ENCODE assay signal across 8 cellular contexts in the genomic region with DNA sequence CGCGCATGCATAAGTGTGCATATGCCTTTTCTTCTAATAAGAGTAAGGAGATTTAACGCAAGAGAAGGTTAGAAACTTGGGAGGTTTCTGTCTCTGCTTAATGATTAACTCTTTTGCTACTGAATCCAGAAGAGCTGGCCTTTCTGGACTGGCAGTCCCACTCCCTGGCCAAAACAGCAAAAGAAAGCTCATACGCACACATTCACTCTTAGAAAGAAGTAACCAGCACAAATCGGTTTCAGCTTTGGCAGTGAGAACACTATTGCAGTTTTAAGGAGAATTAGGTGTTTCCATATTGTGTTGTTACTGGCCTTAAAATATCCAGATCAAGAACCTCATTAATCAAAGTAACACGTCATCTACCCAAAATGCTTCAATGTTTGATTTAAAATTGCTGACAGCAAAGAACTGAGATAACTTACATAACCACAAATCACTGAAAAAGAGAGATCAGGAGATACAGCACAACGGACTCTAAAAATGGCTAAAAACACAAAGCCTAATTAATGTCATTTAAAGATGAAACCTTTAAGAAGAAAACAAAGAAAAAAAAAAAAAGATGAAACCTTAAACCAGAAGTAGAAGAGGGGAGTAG. TPM values are rescaled to one million over a fixed set of nuclear protein-coding genes. Genes with fewer than 3 reads are reported as not detected.
A peak's percentile ranks its signal among the peaks of the same experiment; 100 is the strongest.
DNase-seq lines count a peak whose midpoint lies in the region; ATAC-seq, FAIRE-seq and TF ChIP-seq lines count a peak whose summit lies in the region.
"Not testable (repeated sequence)": the region's sequence is repeated elsewhere in the genome, so short reads cannot be mapped to it uniquely, and the experiment has no call there.
"Had no signal": no experiment of that assay in that cellular context is flagged by ENCODE, and none has a peak within 500 bp of the region (broad histone marks: within the 10 kb centered on the region; RNA-seq: fewer than 3 reads in every experiment).

No MANE protein-coding gene starts in this region.

- not testable (repeated sequence) for TF ChIP-seq CTCF in body of pancreas (IDR thresholded peaks at IDR 0.05); HepG2 (CRISPR knock-in tag; IDR thresholded peaks at IDR 0.05); omental fat pad (IDR thresholded peaks at IDR 0.05)

- H3K79me2 ChIP-seq in HepG2 (ENCODE audit: insufficient read depth, low read length), result not testable (repeated sequence)

- intact Hi-C loops in body of pancreas (cut with DNase I); HepG2 (cut with micrococcal nuclease; ENCODE audit: unreplicated experiment): not testable (repeated sequence)

- not testable (repeated sequence) for H3K27me3 ChIP-seq in body of pancreas; HepG2 (ENCODE audit: control insufficient read depth in 1 of 2, insufficient read depth in 2 of 2, low read length in 2 of 2)

- not testable (repeated sequence) for TF ChIP-seq RAD21 in HepG2 (CRISPR knock-in tag; IDR thresholded peaks at IDR 0.05)

- BruUV-seq in HepG2 (replicated peaks; lab: Mats Ljungman, UMichigan), result not testable (repeated sequence)

- ATAC-seq in body of pancreas (peak; percentile 73), left lobe of liver (peak; percentile 85), HepG2 (peak; percentile 91), omental fat pad (ENCODE audit: low FRiP score) (peak; percentile 20)

- CTCF ChIA-PET in HepG2 (lab: Yijun Ruan, JAX; ENCODE audit: low intra/inter-chr PET ratio, low total read pairs), result not testable (repeated sequence)

- not testable (repeated sequence) for H3K9me3 ChIP-seq in body of pancreas; HepG2 (ENCODE audit: low read length)

- not testable (repeated sequence) for H2AFZ ChIP-seq in HepG2 (ENCODE audit: low read length)

- TF ChIP-seq POLR2A in body of pancreas (IDR thresholded peaks at IDR 0.05); HepG2 (IDR thresholded peaks at IDR 0.05; ENCODE audit: insufficient read depth in 1 of 2, low read depth in 2 of 2, low read length in 2 of 2): not testable (repeated sequence)

- not testable (repeated sequence) for H3K27ac ChIP-seq in body of pancreas; HepG2 (ENCODE audit: extremely low read length, insufficient read depth, low read length)

- H3K36me3 ChIP-seq in body of pancreas (replicated peaks in 1 of 2; ENCODE audit: insufficient read depth in 1 of 2, low read depth in 2 of 2); HepG2 (replicated peaks in 1 of 2; ENCODE audit: control insufficient read depth in 1 of 2, insufficient read depth in 2 of 2, low read length in 2 of 2): not testable (repeated sequence)

- not testable (repeated sequence) for H3K4me1 ChIP-seq in body of pancreas; HepG2 (ENCODE audit: insufficient read depth, low read length)

- H3K4me2 ChIP-seq in HepG2 (ENCODE audit: low read depth, low read length), result not testable (repeated sequence)

- WGBS in body of pancreas, 2 donors, result no CpG with 5 or more reads among the region's 7 CpGs
- no CpG with 5 or more reads among the region's 7 CpGs for WGBS in HepG2 (ENCODE audit: low lambda C conversion rate)

- not testable (repeated sequence) for H4K20me1 ChIP-seq in HepG2 (ENCODE audit: insufficient read depth, low read length)

- not testable (repeated sequence) for H3K4me3 ChIP-seq in body of pancreas; HepG2 (replicated peaks in 1 of 3; ENCODE audit: insufficient read depth in 1 of 3, low read depth in 2 of 3, low read length in 3 of 3)

- POLR2A ChIA-PET in HepG2 (lab: Yijun Ruan, JAX), result not testable (repeated sequence)

- not testable (repeated sequence) for DNase-seq in RCC 7860 (ENCODE audit: low spot score); body of pancreas; left lobe of liver (ENCODE audit: low spot score); HepG2 (ENCODE audit: low spot score); omental fat pad (ENCODE audit: low spot score)

- TF ChIP-seq EP300 in HepG2 (IDR thresholded peaks at IDR 0.05; ENCODE audit: low read depth in 2 of 2, low read length in 2 of 2); HepG2 (CRISPR knock-in tag; IDR thresholded peaks at IDR 0.05; ENCODE audit: borderline replicate concordance): not testable (repeated sequence)

- not testable (repeated sequence) for H3K9ac ChIP-seq in HepG2 (ENCODE audit: insufficient read depth, low read depth, low read length)

- peak; percentile 91 for FAIRE-seq in RCC 7860 (lab: Jason Lieb, UNC)
- FAIRE-seq in HepG2 (lab: Jason Lieb, UNC), result not testable (repeated sequence)

- in situ Hi-C loops in HepG2 (cut with HindIII; ENCODE audit: extremely low pct_ligation_motif_present, low pct_unique_long_range_greater_than_20kb), result not testable (repeated sequence)

RNA-seq across cellular contexts. Expression of gene SRGAP2B, which starts 16.3 kb away (rescaled TPM):
- 1 to 10 TPM; 7.5 to 9.6 TPM for total RNA-seq in body of pancreas
- total RNA-seq in left lobe of liver, result 6.4 TPM
- 16.1 and 21.8 TPM in 2 replicates for total RNA-seq in HepG2 (2016; rRNA removed; fragmentation: Illumina TruSeq; extraction: Trizol)
- 4.7 and 8.0 TPM in 2 replicates for total RNA-seq in HepG2 (2016; cell fraction: cytosol; rRNA removed; fragmentation: Illumina TruSeq; extraction: Trizol; ENCODE audit: low read depth)
- total RNA-seq in HepG2 (2016; cell fraction: insoluble cytoplasmic fraction; rRNA removed; fragmentation: Illumina TruSeq; extraction: Trizol), result 17.0 and 22.9 TPM in 2 replicates
- 12.5 and 14.8 TPM in 2 replicates for total RNA-seq in HepG2 (2016; cell fraction: membrane; rRNA removed; fragmentation: Illumina TruSeq; extraction: Trizol)
- total RNA-seq in HepG2 (2016; cell fraction: nucleus; rRNA removed; fragmentation: Illumina TruSeq; extraction: Trizol), result 16.3 and 20.4 TPM in 2 replicates
- polyA plus RNA-seq in HepG2 (2011; rRNA removed), result 9.2 and 13.5 TPM in 2 replicates
- 9.9 and 11.6 TPM in 2 replicates for polyA plus RNA-seq in HepG2 (2011; cell fraction: cytosol; rRNA removed)
- polyA plus RNA-seq in HepG2 (2011; cell fraction: nucleus; rRNA removed), result 15.0 and 19.0 TPM in 2 replicates
- polyA plus RNA-seq in HepG2 (2012), result 13.2 and 17.0 TPM in 2 replicates
- 0.76 and 1.0 TPM in 2 replicates for polyA plus RNA-seq in HepG2 (2016; cell fraction: cytosol; fragmentation: Illumina TruSeq; extraction: Trizol; ENCODE audit: low read depth)
- 14.7 and 16.1 TPM in 2 replicates for polyA plus RNA-seq in HepG2 (2016; cell fraction: insoluble cytoplasmic fraction; fragmentation: Illumina TruSeq; extraction: Trizol; ENCODE audit: low read depth)
- polyA plus RNA-seq in HepG2 (2016; cell fraction: membrane; fragmentation: Illumina TruSeq; extraction: Trizol; ENCODE audit: low read depth), result 3.7 and 5.0 TPM in 2 replicates
- polyA plus RNA-seq in HepG2 (2016; cell fraction: nucleus; fragmentation: Illumina TruSeq; extraction: Trizol; ENCODE audit: insufficient read depth, low read depth), result 14.3 and 23.5 TPM in 2 replicates
- 27.1 and 40.5 TPM in 2 replicates for polyA minus RNA-seq in HepG2 (2011; rRNA and poly(A)+ RNA removed; ENCODE audit: low replicate concordance)
- 19.9 and 20.9 TPM in 2 replicates for polyA minus RNA-seq in HepG2 (2011; cell fraction: cytosol; rRNA and poly(A)+ RNA removed)
- polyA minus RNA-seq in HepG2 (2011; cell fraction: nucleus; rRNA and poly(A)+ RNA removed), result 29.3 and 33.5 TPM in 2 replicates
- total RNA-seq in omental fat pad, result 10 to 100 TPM; 11.2 to 58.5 (median 19.2) TPM

RNA-seq across cellular contexts. Expression of gene FAM72D, which starts 16.9 kb away (rescaled TPM):
- total RNA-seq in body of pancreas, result not detected
- not detected for total RNA-seq in left lobe of liver
- total RNA-seq in HepG2 (2016; rRNA removed; fragmentation: Illumina TruSeq; extraction: Trizol), result 3.7 and 5.2 TPM in 2 replicates
- 0.97 and 1.2 TPM in 2 replicates for total RNA-seq in HepG2 (2016; cell fraction: cytosol; rRNA removed; fragmentation: Illumina TruSeq; extraction: Trizol; ENCODE audit: low read depth)
- 4.5 and 5.9 TPM in 2 replicates for total RNA-seq in HepG2 (2016; cell fraction: insoluble cytoplasmic fraction; rRNA removed; fragmentation: Illumina TruSeq; extraction: Trizol)
- 3.0 and 3.2 TPM in 2 replicates for total RNA-seq in HepG2 (2016; cell fraction: membrane; rRNA removed; fragmentation: Illumina TruSeq; extraction: Trizol)
- total RNA-seq in HepG2 (2016; cell fraction: nucleus; rRNA removed; fragmentation: Illumina TruSeq; extraction: Trizol), result 3.8 and 4.8 TPM in 2 replicates
- 2.5 and 4.4 TPM in 2 replicates for polyA plus RNA-seq in HepG2 (2011; rRNA removed)
- polyA plus RNA-seq in HepG2 (2011; cell fraction: cytosol; rRNA removed), result 1.6 and 1.8 TPM in 2 replicates
- polyA plus RNA-seq in HepG2 (2011; cell fraction: nucleus; rRNA removed), result 1.1 and 2.1 TPM in 2 replicates
- 2.9 and 4.1 TPM in 2 replicates for polyA plus RNA-seq in HepG2 (2012)
- polyA plus RNA-seq in HepG2 (2016; cell fraction: cytosol; fragmentation: Illumina TruSeq; extraction: Trizol; ENCODE audit: low read depth), result 0.54 and 0.76 TPM in 2 replicates
- 7.0 and 9.6 TPM in 2 replicates for polyA plus RNA-seq in HepG2 (2016; cell fraction: insoluble cytoplasmic fraction; fragmentation: Illumina TruSeq; extraction: Trizol; ENCODE audit: low read depth)
- 1.9 and 2.7 TPM in 2 replicates for polyA plus RNA-seq in HepG2 (2016; cell fraction: membrane; fragmentation: Illumina TruSeq; extraction: Trizol; ENCODE audit: low read depth)
- polyA plus RNA-seq in HepG2 (2016; cell fraction: nucleus; fragmentation: Illumina TruSeq; extraction: Trizol; ENCODE audit: insufficient read depth, low read depth), result 8.2 and 8.7 TPM in 2 replicates
- 3.1 and 3.9 TPM in 2 replicates for polyA minus RNA-seq in HepG2 (2011; rRNA and poly(A)+ RNA removed; ENCODE audit: low replicate concordance)
- polyA minus RNA-seq in HepG2 (2011; cell fraction: cytosol; rRNA and poly(A)+ RNA removed), result 1.1 and 1.2 TPM in 2 replicates
- polyA minus RNA-seq in HepG2 (2011; cell fraction: nucleus; rRNA and poly(A)+ RNA removed), result 2.6 and 2.7 TPM in 2 replicates
- under 1 TPM; 0.24 to 0.47 (median 0.31) TPM for total RNA-seq in omental fat pad
- total RNA-seq: CD4-positive, alpha-beta memory T cell; CD4-positive, CD25-positive, alpha-beta regulatory T cell had no signal
- polyA plus RNA-seq: CD4-positive, alpha-beta memory T cell; CD8-positive, alpha-beta memory T cell had no signal

Comparison
In these comparisons a context has a peak if more than half of its experiments do, and no peak if none do; other contexts are left out.
1. ATAC-seq: peak in every context shown above with its lines; median percentile 91 in HepG2; 85 in left lobe of liver; 73 in body of pancreas; 20 in omental fat pad.